ENCODE assay signal across 9 cellular contexts in the genomic region with DNA sequence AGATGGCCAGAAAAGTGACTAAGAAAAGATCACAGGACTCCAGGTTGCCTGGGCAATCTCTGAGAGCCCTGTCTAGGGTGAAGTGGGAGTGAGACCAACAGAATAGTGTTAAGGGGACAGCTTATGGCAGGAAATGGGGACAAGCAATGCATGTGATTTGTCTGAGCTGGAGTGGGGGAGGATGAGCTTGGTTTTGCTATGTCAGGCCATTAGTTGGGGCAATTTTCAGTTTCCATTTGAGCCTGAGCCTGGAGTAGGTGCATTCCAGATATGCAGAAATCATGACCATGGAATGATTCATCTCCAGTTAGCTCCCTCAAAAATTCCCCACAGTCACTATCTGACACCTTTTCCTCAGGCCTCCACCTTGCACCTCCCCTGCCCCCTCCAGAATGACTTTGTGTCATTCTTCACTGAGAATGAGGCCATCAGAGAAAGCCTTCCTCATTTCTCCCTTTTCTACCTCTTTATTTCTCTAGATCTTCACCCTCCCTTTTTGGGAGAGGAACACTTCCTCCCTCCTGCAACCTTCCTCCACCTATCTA.
DNase-seq lines count a peak whose midpoint lies in the region; ATAC-seq and TF ChIP-seq lines count a peak whose summit lies in the region.
"Had no signal": no experiment of that assay in that cellular context is flagged by ENCODE, and none has a peak within 500 bp of the region (broad histone marks: within the 10 kb centered on the region; RNA-seq: fewer than 3 reads in every experiment).

No MANE protein-coding gene starts in this region.

- DNase-seq in HK-2 (ENCODE audit: unreplicated experiment) = peak; percentile 69
- DNase-seq in epithelial cell of esophagus (ENCODE audit: low read depth) = peak; percentile 94
- DNase-seq in stimulated activated naive CD8-positive, alpha-beta T cell treated with anti-CD3 and anti-CD28 coated beads, Interleukin-15, Interleukin-2, amounts not matched to agents 100 U/mL and 50 U/mL, for 24 hours = peak; percentile 65
- no peak for DNase-seq in OCI-M2 (lab: John Stamatoyannopoulos, UW; ENCODE audit: unreplicated experiment)
- DNase-seq in NCI-H1694 (lab: John Stamatoyannopoulos, UW) = no peak
- DNase-seq in NCI-H526 (lab: John Stamatoyannopoulos, UW) = no peak

- peak; percentile 70 for ATAC-seq in GM21447 (IDR thresholded peaks at IDR 0.05; ENCODE audit: unreplicated experiment)
- peak; percentile 88 for ATAC-seq in stimulated activated naive CD8-positive, alpha-beta T cell treated with anti-CD3 and anti-CD28 coated beads, Interleukin-15, Interleukin-2, amounts not matched to agents 100 U/mL and 50 U/mL, for 24 hours

- peak; percentile 47 for TF ChIP-seq POLR2A in GM15510 (IDR thresholded peaks at IDR 0.05; ENCODE audit: borderline replicate concordance, extremely low read depth, insufficient read length)

- TF ChIP-seq CTCF in epithelial cell of esophagus (IDR thresholded peaks at IDR 0.05; ENCODE audit: insufficient read depth, low read depth, low read length, missing control alignments) = no peak

- H3K4me3 ChIP-seq in epithelial cell of esophagus (ENCODE audit: low read length) = no peak overlapping the region
- H3K4me3 ChIP-seq: SJSA1 had no signal

Comparison
In these comparisons a context has a peak if more than half of its experiments do, and no peak if none do; other contexts are left out.
1. DNase-seq: peak in HK-2 (single experiment), epithelial cell of esophagus (single experiment) and stimulated activated naive CD8-positive, alpha-beta T cell treated with anti-CD3 and anti-CD28 coated beads, Interleukin-15, Interleukin-2, amounts not matched to agents 100 U/mL and 50 U/mL, for 24 hours (single experiment); none in OCI-M2 (single experiment), NCI-H1694 (single experiment) and NCI-H526 (0 of 2).